8 cellular contexts compared by ENCODE assay signal in genomic region chr2:169573160-169573973, GRCh38. TPM values are rescaled to one million over a fixed set of nuclear protein-coding genes. Genes with fewer than 3 reads are reported as not detected.
DNase-seq lines count a peak whose midpoint lies in the region; TF ChIP-seq lines count a peak whose summit lies in the region.

TSS of gene FASTKD1 (minus strand) at chr2:169573865. CDS start at chr2:169572029, 1,836 bp downstream.

- H2BK15ac ChIP-seq in neuronal stem cell (ENCODE audit: low read length): no peak within 1 kb of the TSS

- H3K9me3 ChIP-seq in ES-I3 (ENCODE audit: control insufficient read depth, insufficient read depth, low read length): no peaks in the 10 kb centered on the region
- H3K9me3 ChIP-seq in HAP-1: no peaks in the 10 kb centered on the region
- no peaks in the 10 kb centered on the region for H3K9me3 ChIP-seq in MM.1S (replicated peaks; ENCODE audit: insufficient read depth, low read length)
- H3K9me3 ChIP-seq in SJCRH30 (replicated peaks): no peaks in the 10 kb centered on the region
- H3K9me3 ChIP-seq in neuronal stem cell (replicated peaks in 1 of 2; ENCODE audit: control insufficient read depth in 2 of 2, insufficient read depth in 1 of 2, low read depth in 1 of 2, low read length in 2 of 2): no peaks in the 10 kb centered on the region

- no peak within 1 kb of the TSS for H2BK120ac ChIP-seq in neuronal stem cell (ENCODE audit: low read depth, low read length)

- peaks cover 3% of the 10 kb centered on the region for H3K79me1 ChIP-seq in neuronal stem cell (ENCODE audit: low read depth, low read length)

- DNase-seq in HAP-1 (ENCODE audit: low spot score in 2 of 2) (peak; percentile 91 to 96), MM.1S (peak; percentile 94), SJCRH30 (peak; percentile 92 to 94), foreskin melanocyte (peak; percentile 88), neuronal stem cell (ENCODE audit: low spot score) (peak; percentile 79)
- peak; percentile 76 for DNase-seq in activated gamma-delta T cell treated with anti-CD3 and anti-CD28 coated beads, Interleukin-2, amount 50 U/mL, for 16 hours (ENCODE audit: low read depth)

- no peak within 1 kb of the TSS for H3K14ac ChIP-seq in neuronal stem cell (ENCODE audit: low read length)

- H2BK5ac ChIP-seq in neuronal stem cell (ENCODE audit: low read length): no peak within 1 kb of the TSS

- H3K27me3 ChIP-seq in HAP-1 (ENCODE audit: low read depth) (no peaks in the 10 kb centered on the region), MM.1S (replicated peaks; ENCODE audit: insufficient read depth, low read length) (no peaks in the 10 kb centered on the region), SJCRH30 (no peaks in the 10 kb centered on the region), neuronal stem cell (ENCODE audit: control insufficient read depth in 3 of 3, insufficient read depth in 3 of 3, low read depth in 1 of 3, low read length in 3 of 3) (no peaks in the 10 kb centered on the region)

- TF ChIP-seq CTCF in MM.1S (IDR thresholded peaks at IDR 0.05; ENCODE audit: low read length) (no peak), subcutaneous adipose tissue (IDR thresholded peaks at IDR 0.05; ENCODE audit: low read depth) (no peak)

- H3K18ac ChIP-seq in neuronal stem cell (ENCODE audit: low read length): peak within 1 kb of the TSS; percentile 1

- H3K4me3 ChIP-seq in HAP-1 (peak within 1 kb of the TSS; percentile 50), MM.1S (ENCODE audit: low read length) (peak within 1 kb of the TSS; percentile 76), SJCRH30 (peak within 1 kb of the TSS; percentile 71), neuronal stem cell (ENCODE audit: low read length in 2 of 2) (peak within 1 kb of the TSS; percentile 64 to 85)

- no peak within 1 kb of the TSS for H3K4ac ChIP-seq in neuronal stem cell (ENCODE audit: low read length)

- no peaks in the 10 kb centered on the region for H4K20me1 ChIP-seq in MM.1S (ENCODE audit: insufficient read depth, low read length)

- H3K36me3 ChIP-seq in ES-I3 (ENCODE audit: insufficient read depth, low read length): no peaks in the 10 kb centered on the region
- H3K36me3 ChIP-seq in HAP-1 (replicated peaks): peaks cover 3% of the 10 kb centered on the region; the same call in 1 of the 2 replicates
- H3K36me3 ChIP-seq in MM.1S (replicated peaks; ENCODE audit: insufficient read depth, low read length): no peaks in the 10 kb centered on the region
- no peaks in the 10 kb centered on the region for H3K36me3 ChIP-seq in SJCRH30
- no peaks in the 10 kb centered on the region for H3K36me3 ChIP-seq in neuronal stem cell (replicated peaks in 1 of 2; ENCODE audit: control insufficient read depth in 2 of 2, insufficient read depth in 2 of 2, low read length in 2 of 2)

- WGBS in neuronal stem cell (ENCODE audit: extremely low coverage in 2 of 2, insufficient read length in 2 of 2, insufficient replicate concordance in 1 of 2), 2 donors: no CpG with 5 or more reads among the region's 33 CpGs

- H3K4me2 ChIP-seq in MM.1S (ENCODE audit: low read depth, low read length) (peak within 1 kb of the TSS; percentile 84), neuronal stem cell (ENCODE audit: insufficient read depth, low read length, poor library complexity, severe bottlenecking) (peak within 1 kb of the TSS; percentile 64)

- H2BK12ac ChIP-seq in neuronal stem cell (ENCODE audit: low read length): no peak within 1 kb of the TSS

- H3K79me2 ChIP-seq in MM.1S (ENCODE audit: low read length): peaks cover 46% of the 10 kb centered on the region

- H4K8ac ChIP-seq in neuronal stem cell (ENCODE audit: low read depth, low read length): no peak within 1 kb of the TSS

- H3K9ac ChIP-seq in ES-I3 (ENCODE audit: low read depth, low read length) (peak within 1 kb of the TSS; percentile 93), MM.1S (ENCODE audit: low read length) (peak within 1 kb of the TSS; percentile 77), neuronal stem cell (ENCODE audit: low read depth, low read length, poor library complexity) (no peak within 1 kb of the TSS)

- H3F3A ChIP-seq in MM.1S (ENCODE audit: insufficient read depth, low read length): peaks cover 13% of the 10 kb centered on the region

- H4K91ac ChIP-seq in neuronal stem cell (ENCODE audit: low read depth, low read length, poor library complexity): no peak within 1 kb of the TSS

- H3K9me2 ChIP-seq in MM.1S (replicated peaks; ENCODE audit: insufficient read depth, low read length): no peaks in the 10 kb centered on the region

- H3K27ac ChIP-seq in MM.1S (ENCODE audit: low read length) (peak within 1 kb of the TSS; percentile 76), SJCRH30 (peak within 1 kb of the TSS; percentile 54), neuronal stem cell (replicated peaks; ENCODE audit: low read length) (no peak within 1 kb of the TSS)

- peak within 1 kb of the TSS; percentile 30 for H3K23ac ChIP-seq in neuronal stem cell (ENCODE audit: low read depth, low read length, poor library complexity)

- H2AFZ ChIP-seq in MM.1S (ENCODE audit: low read length): peak within 1 kb of the TSS; percentile 59
- peak within 1 kb of the TSS; percentile 93 for H2AFZ ChIP-seq in neuronal stem cell (ENCODE audit: low read length)

- 0 out of 2 replicates have a peak, but pooled peaks cover 3% of the 10 kb centered on the region for H3K4me1 ChIP-seq in ES-I3 (ENCODE audit: insufficient read depth, low read length)
- H3K4me1 ChIP-seq in HAP-1: peaks cover 16% of the 10 kb centered on the region
- H3K4me1 ChIP-seq in MM.1S (ENCODE audit: low read length): peaks cover 10% of the 10 kb centered on the region
- H3K4me1 ChIP-seq in SJCRH30: peaks cover 4% of the 10 kb centered on the region; the same call in 1 of the 2 replicates
- peaks cover 0 to 5% of the 10 kb centered on the region in 2 donors for H3K4me1 ChIP-seq in neuronal stem cell (ENCODE audit: control insufficient read depth in 2 of 2, insufficient read depth in 1 of 2, low read depth in 1 of 2, low read length in 2 of 2)

- H2AK5ac ChIP-seq in neuronal stem cell (ENCODE audit: low read depth, low read length): no peak within 1 kb of the TSS

- in situ Hi-C loops in HAP-1 (cut with MboI; ENCODE audit: low sequenced_read_pairs): no loop called here

RNA-seq across cellular contexts. Expression of gene FASTKD1, which starts in this region (rescaled TPM):
- total RNA-seq in SJCRH30 (2014; rRNA removed; shearing (Covaris generic)): 33.2 and 40.0 TPM in 2 replicates
- 38.3 TPM for polyA plus RNA-seq in neuronal stem cell (2013, experiment 1 of 2)
- 41.0 TPM for polyA plus RNA-seq in neuronal stem cell (2013, experiment 2 of 2)
- total RNA-seq in subcutaneous adipose tissue: 10 to 100 TPM; 12.8 to 38.5 (median 21.2) TPM
